ENCODE assay signal across 36 cellular contexts in genomic region chr16:71687853-71688252, GRCh38.
"Had no signal": no experiment of that assay in that cellular context is flagged by ENCODE, and none has a peak within 500 bp of the region (broad histone marks: within the 10 kb centered on the region; RNA-seq: fewer than 3 reads in every experiment).

No MANE protein-coding gene starts in this region.

- H3K27ac Mint-ChIP-seq: activated CD4-positive, alpha-beta memory T cell treated with anti-CD3 and anti-CD28 coated beads, Interleukin-2, amount 10 ng/mL, durations not matched to agents 7 days and 5 days; activated CD4-positive, alpha-beta T cell treated with anti-CD3 and anti-CD28 coated beads for 36 hours; activated naive CD4-positive, alpha-beta T cell treated with anti-CD3 and anti-CD28 coated beads, Interleukin-2, amount 50 U/mL, for 72 hours; activated T-helper 1 cell treated with anti-CD3 and anti-CD28 coated beads, Interleukin-12 subunit alpha, Interleukin-12 subunit beta, Interleukin-2, Interleukin-4 antibody, amounts not matched to agents 30 ng/mL and 10 ng/mL and 1 ng/mL, durations not matched to agents 14 hours and 24 hours and 36 hours; T-cell; T-helper 17 cell had no signal

- ATAC-seq: activated CD4-positive, alpha-beta T cell treated with anti-CD3 and anti-CD28 coated beads for 36 hours; activated CD4-positive, CD25-positive, alpha-beta regulatory T cell treated with anti-CD3 and anti-CD28 coated beads, Interleukin-2, amount 50 U/mL, for 24 hours; activated naive CD4-positive, alpha-beta T cell treated with anti-CD3 and anti-CD28 coated beads, Interleukin-2, amount 50 U/mL, for 72 hours; body of pancreas; PC-3; SK-N-SH treated with all-trans-retinoic acid at 6 μM for 48 hours; T-cell; T-helper 17 cell; WTC11 had no signal

- DNase-seq: activated CD4-positive, alpha-beta memory T cell treated with anti-CD3 and anti-CD28 coated beads, Interleukin-2, amount 10 ng/mL, durations not matched to agents 7 days and 5 days; activated CD4-positive, alpha-beta T cell treated with anti-CD3 and anti-CD28 coated beads for 36 hours; activated CD4-positive, alpha-beta T cell treated with anti-CD3 and anti-CD28 coated beads, Interleukin-2, amount 50 U/mL, for 1 hour; activated gamma-delta T cell treated with Interleukin-2 at 50 U/mL for 16 hours; activated naive CD4-positive, alpha-beta T cell treated with anti-CD3 and anti-CD28 coated beads for 36 hours; activated T-cell treated with anti-CD3 and anti-CD28 coated beads, Interleukin-2, amount 50 U/mL, for 1 hour; adrenal gland; body of pancreas; Karpas-422; KBM-7; MG63; NCI-H1048; NCI-H1105 treated with DMSO at 0.1 percent for 48 hours; NCI-H1436; NCI-H1694 treated with DMSO at 0.1 percent for 48 hours; NCI-H2029 treated with DMSO at 0.1 percent for 48 hours; NCI-H2107; NCI-H2171; NCI-H510A; NCI-H526; NCI-H748 treated with DMSO at 0.1 percent for 48 hours; NK-92 treated with Interleukin-12 subunit alpha and Interleukin-12 subunit beta, amount 100 ng/mL, for 24 hours; PC-3; Peyer's patch; RPMI8226; SHP77 treated with DMSO at 0.1 percent for 48 hours; T-cell; T-helper 17 cell; T-helper 9 cell had no signal

- H3K4me1 Mint-ChIP-seq: activated CD4-positive, alpha-beta memory T cell treated with anti-CD3 and anti-CD28 coated beads, Interleukin-2, amount 10 ng/mL, durations not matched to agents 7 days and 5 days; activated CD4-positive, alpha-beta T cell treated with anti-CD3 and anti-CD28 coated beads for 36 hours; T-cell; WTC11 had no signal

- H3K9me3 ChIP-seq: adrenal gland, body of pancreas, breast epithelium, MG63, Peyer's patch, SJSA1 had no signal

- H3K9me3 Mint-ChIP-seq: activated CD4-positive, alpha-beta memory T cell treated with anti-CD3 and anti-CD28 coated beads, Interleukin-2, amount 10 ng/mL, durations not matched to agents 7 days and 5 days; activated naive CD4-positive, alpha-beta T cell treated with anti-CD3 and anti-CD28 coated beads, Interleukin-2, amount 50 U/mL, for 72 hours; activated T-helper 1 cell treated with anti-CD3 and anti-CD28 coated beads, Interleukin-12 subunit alpha, Interleukin-12 subunit beta, Interleukin-2, Interleukin-4 antibody, amounts not matched to agents 30 ng/mL and 10 ng/mL and 1 ng/mL, durations not matched to agents 14 hours and 24 hours and 36 hours; WTC11 had no signal

- H3K36me3 ChIP-seq: breast epithelium had no signal

- H3K4me3 Mint-ChIP-seq: activated CD4-positive, alpha-beta memory T cell treated with anti-CD3 and anti-CD28 coated beads, Interleukin-2, amount 10 ng/mL, durations not matched to agents 7 days and 5 days; activated CD4-positive, alpha-beta T cell treated with anti-CD3 and anti-CD28 coated beads for 36 hours; activated naive CD4-positive, alpha-beta T cell treated with anti-CD3 and anti-CD28 coated beads for 36 hours; activated T-helper 1 cell treated with anti-CD3 and anti-CD28 coated beads, Interleukin-12 subunit alpha, Interleukin-12 subunit beta, Interleukin-2, Interleukin-4 antibody, amounts not matched to agents 30 ng/mL and 10 ng/mL and 1 ng/mL, durations not matched to agents 14 hours and 24 hours and 36 hours; T-cell; T-helper 17 cell; WTC11 had no signal

- H3K27me3 Mint-ChIP-seq: activated CD4-positive, alpha-beta memory T cell treated with anti-CD3 and anti-CD28 coated beads, Interleukin-2, amount 10 ng/mL, durations not matched to agents 7 days and 5 days; activated CD4-positive, alpha-beta T cell treated with anti-CD3 and anti-CD28 coated beads for 36 hours; T-cell; T-helper 17 cell had no signal

- H3K27me3 ChIP-seq: adrenal gland, body of pancreas, breast epithelium, MG63, Peyer's patch, SJSA1 had no signal

- H3K27ac ChIP-seq: adrenal gland, body of pancreas, breast epithelium, Peyer's patch, SJSA1 had no signal

- H3K4me3 ChIP-seq: adrenal gland, body of pancreas, breast epithelium, MG63, Peyer's patch, SJSA1 had no signal

- H3K4me1 ChIP-seq: adrenal gland, body of pancreas, breast epithelium, Peyer's patch, SJSA1 had no signal
